Comparison of ENCODE assay signal across 9 cellular contexts in genomic region chr22:33896801-33897620, GRCh38. TPM values are rescaled to one million over a fixed set of nuclear protein-coding genes. Genes with fewer than 3 reads are reported as not detected.
DNase-seq lines count a peak whose midpoint lies in the region; ATAC-seq, FAIRE-seq and TF ChIP-seq lines count a peak whose summit lies in the region.
"Had no signal": no experiment of that assay in that cellular context is flagged by ENCODE, and none has a peak within 500 bp of the region (broad histone marks: within the 10 kb centered on the region; RNA-seq: fewer than 3 reads in every experiment).

No MANE protein-coding gene starts in this region.

- TF ChIP-seq CTCF in GM06990 (IDR thresholded peaks at IDR 0.05; ENCODE audit: insufficient read depth, low read length, poor library complexity, severe bottlenecking) (no peak), tibial nerve (IDR thresholded peaks at IDR 0.05) (no peak)

- WGBS in tibial nerve, 2 donors = 77 to 80% methylated on average over 10 of the region's 10 CpGs

- peaks cover 0 to 24% (median 0%) of the 10 kb centered on the region in 4 donors for H3K4me1 ChIP-seq in tibial nerve

- no peak overlapping the region for H3K27ac ChIP-seq in tibial nerve

- H3K27me3 ChIP-seq in GM06990 (replicated peaks; ENCODE audit: control insufficient read depth, insufficient read depth, low read length) = no peaks in the 10 kb centered on the region
- H3K27me3 ChIP-seq in tibial nerve = no peaks in the 10 kb centered on the region

- peak; percentile 50 for ATAC-seq in GM21723 (IDR thresholded peaks at IDR 0.05; ENCODE audit: unreplicated experiment)

- no peak for FAIRE-seq in HTR-8/SVneo (lab: Jason Lieb, UNC)

- peaks cover 0 to 3% (median 0%) of the 10 kb centered on the region in 4 donors for H3K9me3 ChIP-seq in tibial nerve

- DNase-seq in GM06990 (ENCODE audit: extremely low read depth, insufficient read length) = peak; percentile 55
- DNase-seq in NAMALWA (ENCODE audit: low spot score) = peak; percentile 56
- DNase-seq in iPS DF 4.7 (ENCODE audit: extremely low read depth, low spot score) = peak; percentile 83
- no peak for DNase-seq in NCI-H1694 (lab: John Stamatoyannopoulos, UW)
- DNase-seq in NK-92 (lab: John Stamatoyannopoulos, UW; ENCODE audit: unreplicated experiment) = no peak
- DNase-seq in HTR-8/SVneo (ENCODE audit: insufficient read length, low spot score) = no peak
- no peak for DNase-seq in tibial nerve (ENCODE audit: low spot score in 2 of 2)
- DNase-seq: CD4-positive, CD25-positive, alpha-beta regulatory T cell had no signal

- TF ChIP-seq POLR2A in tibial nerve (IDR thresholded peaks at IDR 0.05) = no peak

- H3K4me3 ChIP-seq in GM06990 (replicated peaks; ENCODE audit: low read depth, low read length) (peak overlapping the region; percentile 24), tibial nerve (no peak overlapping the region)

- TF ChIP-seq EP300 in tibial nerve (IDR thresholded peaks at IDR 0.05) = no peak

- H3K36me3 ChIP-seq in GM06990 (ENCODE audit: control insufficient read depth, insufficient read depth, low read length) (no peaks in the 10 kb centered on the region), tibial nerve (no peaks in the 10 kb centered on the region)

RNA-seq across cellular contexts. Expression of gene LARGE1, which starts 23.3 kb away (rescaled TPM):
- total RNA-seq in tibial nerve = 10 to 100 TPM; 24.9 to 51.0 (median 32.7) TPM
- total RNA-seq: CD4-positive, CD25-positive, alpha-beta regulatory T cell had no signal

Comparison
In these comparisons a context has a peak if more than half of its experiments do, and no peak if none do; other contexts are left out.
1. DNase-seq: peak in GM06990 (single experiment), NAMALWA (single experiment) and iPS DF 4.7 (single experiment); none in NCI-H1694 (single experiment), NK-92 (single experiment), HTR-8/SVneo (single experiment) and tibial nerve (0 of 2).